Comparison of ENCODE assay signal across 19 cellular contexts in the genomic region with DNA sequence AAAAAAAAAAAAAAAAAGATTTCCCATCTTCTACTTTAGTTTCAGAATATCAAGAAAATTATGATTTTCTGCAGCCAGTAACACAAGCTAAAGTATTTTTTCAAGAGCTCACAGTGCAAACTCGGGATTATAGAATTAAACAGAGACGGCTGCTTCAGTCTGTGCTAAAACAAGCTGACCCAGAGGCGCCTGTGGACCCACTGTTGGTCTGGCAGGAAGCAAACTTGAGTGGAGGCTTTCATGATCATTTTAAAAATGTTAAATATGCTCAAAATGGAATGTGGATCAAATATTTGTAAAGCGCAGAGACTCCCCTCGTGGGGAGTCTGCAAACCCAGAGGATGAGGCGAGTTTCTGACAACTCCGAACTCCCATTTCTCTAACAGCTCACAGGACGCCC. TPM values are rescaled to one million over a fixed set of nuclear protein-coding genes. Genes with fewer than 3 reads are reported as not detected.
DNase-seq lines count a peak whose midpoint lies in the region; ATAC-seq and TF ChIP-seq lines count a peak whose summit lies in the region.
"Had no signal": no experiment of that assay in that cellular context is flagged by ENCODE, and none has a peak within 500 bp of the region (broad histone marks: within the 10 kb centered on the region; RNA-seq: fewer than 3 reads in every experiment).

No MANE protein-coding gene starts in this region.

- H3K27me3 Mint-ChIP-seq in activated CD8-positive, alpha-beta T cell treated with anti-CD3 and anti-CD28 coated beads for 36 hours: no peaks in the 10 kb centered on the region

- no peak overlapping the region for H4K91ac ChIP-seq in IMR-90 (ENCODE audit: insufficient read depth, low read depth, low read length)

- BruUV-seq in IMR-90 (replicated peaks; lab: Mats Ljungman, UMichigan): no TSS peak

- no peaks in the 10 kb centered on the region for H3K9me3 Mint-ChIP-seq in activated CD8-positive, alpha-beta T cell treated with anti-CD3 and anti-CD28 coated beads for 36 hours

- dilution Hi-C loops in IMR-90 (cut with HindIII; ENCODE audit: low sequenced_read_pairs, unreplicated experiment): no loop called here

- no peak overlapping the region for H2BK20ac ChIP-seq in IMR-90 (ENCODE audit: low read depth, low read length)

- H4K5ac ChIP-seq in IMR-90 (ENCODE audit: low read depth, low read length): no peak overlapping the region; the same call in 1 of the 2 replicates

- H3K4me1 ChIP-seq in IMR-90 (ENCODE audit: control insufficient read depth, insufficient read depth, low read length) (peaks cover 9% of the 10 kb centered on the region; the same call in 1 of the 2 replicates), esophagus squamous epithelium (peaks cover 0 to 22% (median 8%) of the 10 kb centered on the region in 3 donors), muscle layer of colon (ENCODE audit: insufficient read depth, low read length) (peaks cover 53% of the 10 kb centered on the region), sigmoid colon (peaks cover 0 to 75% (median 70%) of the 10 kb centered on the region in 4 donors)

- CTCF ChIA-PET in IMR-90 (lab: Yijun Ruan, JAX): no interaction called here
- CTCF ChIA-PET in activated CD8-positive, alpha-beta T cell treated with anti-CD3 and anti-CD28 coated beads for 36 hours (lab: Charles Lee): interaction anchor here (1.7 kb wide), 2 partner anchors 13 to 18 kb away, joined by 5 read pairs; partner anchors contain the start of gene ROR2

- ATAC-seq in IMR-90 (ENCODE audit: low read depth): peak; percentile 60
- no peak for ATAC-seq in activated CD8-positive, alpha-beta T cell treated with anti-CD3 and anti-CD28 coated beads for 36 hours

- no peak overlapping the region for H2AK5ac ChIP-seq in IMR-90 (ENCODE audit: low read depth, low read length)

- no peaks in the 10 kb centered on the region for H4K20me1 ChIP-seq in IMR-90 (ENCODE audit: insufficient read depth, low read length)

- H3K36me3 ChIP-seq in IMR-90 (ENCODE audit: control insufficient read depth, insufficient read depth, low read length): no peaks in the 10 kb centered on the region
- no peaks in the 10 kb centered on the region for H3K36me3 ChIP-seq in esophagus squamous epithelium
- no peaks in the 10 kb centered on the region for H3K36me3 ChIP-seq in muscle layer of colon (ENCODE audit: insufficient read depth, low read length)
- H3K36me3 ChIP-seq in sigmoid colon: no peaks in the 10 kb centered on the region

- H3K9ac ChIP-seq in IMR-90 (ENCODE audit: low read depth, low read length): 0 out of 2 replicates have a peak overlapping the region, but pooled peaks have one; percentile 10
- no peak overlapping the region for H3K9ac ChIP-seq in muscle layer of colon (ENCODE audit: low read length)

- H2AFZ ChIP-seq in IMR-90 (replicated peaks; ENCODE audit: low read length, poor library complexity): no peak overlapping the region

- no peak overlapping the region for H2BK5ac ChIP-seq in IMR-90 (ENCODE audit: low read depth, low read length, poor library complexity, severe bottlenecking)

- H3K36me3 Mint-ChIP-seq in activated CD8-positive, alpha-beta T cell treated with anti-CD3 and anti-CD28 coated beads for 36 hours (ENCODE audit: low read depth): no peaks in the 10 kb centered on the region

- H3K4me2 ChIP-seq in IMR-90 (ENCODE audit: low read depth, low read length): no peak overlapping the region; the same call in 1 of the 2 replicates

- H3K9me3 ChIP-seq in IMR-90 (ENCODE audit: control insufficient read depth, insufficient read depth, low read length) (no peaks in the 10 kb centered on the region), esophagus squamous epithelium (peaks cover 0 to 3% (median 0%) of the 10 kb centered on the region in 3 donors), muscle layer of colon (ENCODE audit: low read length) (no peaks in the 10 kb centered on the region), sigmoid colon (no peaks in the 10 kb centered on the region)

- no peak overlapping the region for H2BK15ac ChIP-seq in IMR-90 (ENCODE audit: low read depth, low read length)

- no peaks in the 10 kb centered on the region for H3K9me1 ChIP-seq in IMR-90 (ENCODE audit: insufficient read depth, low read length)

- no peak overlapping the region for H3K27ac Mint-ChIP-seq in activated CD8-positive, alpha-beta T cell treated with anti-CD3 and anti-CD28 coated beads for 36 hours

- H3K4me3 ChIP-seq in IMR-90 (ENCODE audit: insufficient read depth, low read depth, low read length) (no peak overlapping the region), esophagus squamous epithelium (no peak overlapping the region), muscle layer of colon (ENCODE audit: low read depth in 1 of 2, low read length in 2 of 2) (no peak overlapping the region), sigmoid colon (no peak overlapping the region)

- TF ChIP-seq CTCF in IMR-90 (conservative IDR thresholded peaks at IDR 0.05; ENCODE audit: low read depth, low read length) (no peak), esophagus squamous epithelium (IDR thresholded peaks at IDR 0.05) (no peak), sigmoid colon (IDR thresholded peaks at IDR 0.05) (no peak)
- no peak for TF ChIP-seq CTCF in activated CD8-positive, alpha-beta T cell treated with anti-CD3 and anti-CD28 coated beads for 36 hours (IDR thresholded peaks at IDR 0.05)

- H3K23ac ChIP-seq in IMR-90 (ENCODE audit: low read depth, low read length): no peak overlapping the region

- no peak overlapping the region for H3K4ac ChIP-seq in IMR-90 (ENCODE audit: low read depth, low read length)

- no peak overlapping the region for H4K8ac ChIP-seq in IMR-90 (ENCODE audit: low read depth in 2 of 2, low read length in 2 of 2)

- in situ Hi-C loops in IMR-90 (cut with MboI; ENCODE audit: low sequenced_read_pairs): no loop called here

- H3K18ac ChIP-seq in IMR-90 (ENCODE audit: low read depth, low read length): no peak overlapping the region

- no peak overlapping the region for H2AK9ac ChIP-seq in IMR-90 (replicated peaks; ENCODE audit: low read depth, low read length, poor library complexity)

- H3K27me3 ChIP-seq in IMR-90 (ENCODE audit: control insufficient read depth, insufficient read depth, low read length) (no peaks in the 10 kb centered on the region), esophagus squamous epithelium (peaks cover 0 to 5% (median 0%) of the 10 kb centered on the region in 4 donors), muscle layer of colon (ENCODE audit: control insufficient read depth in 1 of 2, insufficient read depth in 2 of 2, low read length in 2 of 2) (no peaks in the 10 kb centered on the region), sigmoid colon (no peaks in the 10 kb centered on the region)

- no peak overlapping the region for H3K4me3 Mint-ChIP-seq in activated CD8-positive, alpha-beta T cell treated with anti-CD3 and anti-CD28 coated beads for 36 hours

- no peak for TF ChIP-seq RAD21 in IMR-90 (IDR thresholded peaks at IDR 0.05; ENCODE audit: low read length)

- no peak for TF ChIP-seq EP300 in sigmoid colon (IDR thresholded peaks at IDR 0.05)

- no peak overlapping the region; the same call in 1 of the 2 replicates for H2BK120ac ChIP-seq in IMR-90 (ENCODE audit: low read depth, low read length)

- POLR2A ChIA-PET in IMR-90 (lab: Charles Lee; ENCODE audit: unreplicated experiment): no interaction called here
- POLR2A ChIA-PET in activated CD8-positive, alpha-beta T cell treated with anti-CD3 and anti-CD28 coated beads for 36 hours (lab: Charles Lee): no interaction called here

- DNase-seq in IMR-90 (no peak), esophagus squamous epithelium (lab: John Stamatoyannopoulos, UW) (no peak), sigmoid colon (no peak), DMS79 (lab: John Stamatoyannopoulos, UW) (no peak), NCI-H526 (lab: John Stamatoyannopoulos, UW) (no peak), NCI-H226 (no peak)
- no peak for DNase-seq in activated CD8-positive, alpha-beta T cell treated with anti-CD3 and anti-CD28 coated beads for 36 hours
- DNase-seq: AML-193, DMS79 treated with DMSO at 0.1 percent for 48 hours, KBM-7, NCI-H1105, NCI-H1694, NCI-H2081 treated with DMSO at 0.1 percent for 48 hours, NCI-H82, OCI-M1, RPMI8226 had no signal

- H3K56ac ChIP-seq in IMR-90 (ENCODE audit: extremely low read depth, insufficient read depth, low read length): no peak overlapping the region

- no peak for TF ChIP-seq POLR2A in IMR-90 (IDR thresholded peaks at IDR 0.05; ENCODE audit: low read depth, low read length)
- no peak for TF ChIP-seq POLR2A in esophagus squamous epithelium (IDR thresholded peaks at IDR 0.05)
- no peak for TF ChIP-seq POLR2A in sigmoid colon (IDR thresholded peaks at IDR 0.05)

- WGBS in IMR-90 (ENCODE audit: extremely low coverage in 2 of 2, insufficient read length in 1 of 2), 2 experiments: no CpG with 5 or more reads among the region's 8 CpGs
- 58 to 73% methylated on average over 7 to 8 of the region's 8 CpGs for WGBS in esophagus squamous epithelium, 2 donors
- 81 to 85% methylated on average over 8 of the region's 8 CpGs for WGBS in sigmoid colon, 2 donors

- H3K27ac ChIP-seq in IMR-90 (ENCODE audit: insufficient read depth, low read length) (no peak overlapping the region), esophagus squamous epithelium (peak overlapping the region in 3 of 4 donors; percentile 33 to 66 (median 56)), muscle layer of colon (ENCODE audit: low read depth, low read length) (peak overlapping the region; percentile 56), sigmoid colon (peak overlapping the region; percentile 72 to 95 (median 84))
- H3K27ac ChIP-seq: 22Rv1, C4-2B had no signal

- no peak overlapping the region for H3K14ac ChIP-seq in IMR-90 (replicated peaks; ENCODE audit: low read depth, low read length)

- H3K4me1 Mint-ChIP-seq in activated CD8-positive, alpha-beta T cell treated with anti-CD3 and anti-CD28 coated beads for 36 hours (ENCODE audit: low read depth): no peaks in the 10 kb centered on the region

- H3K79me1 ChIP-seq in IMR-90 (ENCODE audit: low read depth in 1 of 2, low read length in 2 of 2): no peaks in the 10 kb centered on the region; a peak in 1 of 4 replicates

- intact Hi-C loops in IMR-90 (cut with micrococcal nuclease): no loop called here
- intact Hi-C loops in esophagus squamous epithelium (cut with DNase I): no loop called here
- intact Hi-C loops in sigmoid colon (cut with DNase I): no loop called here
- intact Hi-C loops in activated CD8-positive, alpha-beta T cell treated with anti-CD3 and anti-CD28 coated beads for 36 hours (cut with micrococcal nuclease): no loop called here

TF ChIP-seq in IMR-90, 13 proteins besides CTCF, POLR2A, EP300 and RAD21 (continues in another document):
- no peak for TF ChIP-seq MAZ (IDR thresholded peaks at IDR 0.05; ENCODE audit: borderline replicate concordance, low read depth, low read length)
- no peak for TF ChIP-seq CEBPB (IDR thresholded peaks at IDR 0.05; ENCODE audit: low read depth, low read length)

RNA-seq across cellular contexts. Expression of gene ROR2, which starts 13.0 kb away (rescaled TPM):
- total RNA-seq in IMR-90 (2012; rRNA removed) (2.2 and 2.3 TPM in 2 replicates), esophagus squamous epithelium (10 to 100 TPM in 1 of 4 donors, 1 to 10 TPM in 2, under 1 TPM in 1; 0.68 to 12.6 (median 3.7) TPM), sigmoid colon (10 to 100 TPM; 51.4 to 81.7 (median 59.8) TPM)
- polyA plus RNA-seq in IMR-90 (2012; rRNA removed) (3.5 and 4.8 TPM in 2 replicates), sigmoid colon (1 to 10 TPM in 2 of 3 donors, under 1 TPM in 1; 0.46 to 7.6 (median 1.2) TPM)
- 2.1 and 6.8 TPM in 2 replicates for polyA plus RNA-seq in IMR-90 (2012; cell fraction: cytosol; rRNA removed)
- polyA plus RNA-seq in IMR-90 (2012; cell fraction: nucleus; rRNA removed; ENCODE audit: low replicate concordance): 3.8 and 5.3 TPM in 2 replicates
- total RNA-seq in activated CD8-positive, alpha-beta T cell treated with anti-CD3 and anti-CD28 coated beads for 36 hours: not detected
